Comparison of ENCODE assay signal across 12 cellular contexts in the genomic region with DNA sequence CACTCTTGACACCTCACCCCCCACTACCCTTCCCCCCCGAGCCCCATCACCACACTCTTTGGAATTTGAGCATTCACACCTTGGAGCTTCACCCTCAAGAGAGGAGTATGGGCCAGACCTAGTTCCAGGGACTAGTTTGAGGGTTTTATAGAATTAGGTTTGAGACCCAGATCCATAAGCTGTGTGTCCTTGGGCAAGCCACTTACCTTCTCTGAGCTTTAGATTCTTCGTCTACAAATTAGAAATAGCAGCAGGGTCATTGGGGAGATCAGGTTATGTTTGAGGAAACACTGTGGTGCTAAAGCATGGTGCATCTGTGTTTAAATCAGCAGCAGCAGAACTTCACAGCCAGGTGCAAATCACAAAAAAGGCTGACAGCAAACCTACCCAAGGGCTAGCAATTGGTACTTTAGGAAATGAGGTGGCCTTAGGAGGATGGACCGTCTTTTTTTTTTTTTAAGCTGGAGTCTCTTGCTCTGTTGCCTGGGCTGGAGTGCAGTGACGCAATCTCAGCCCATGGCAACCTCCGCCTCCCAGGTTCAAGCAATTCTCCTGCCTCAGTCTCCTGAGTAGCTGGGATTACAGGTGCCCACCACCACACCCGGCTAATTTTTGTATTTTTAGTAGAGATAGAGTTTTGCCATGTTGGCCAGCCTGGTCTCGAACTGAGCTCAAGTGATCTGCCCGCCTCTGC.
DNase-seq lines count a peak whose midpoint lies in the region; ATAC-seq and TF ChIP-seq lines count a peak whose summit lies in the region.
"Had no signal": no experiment of that assay in that cellular context is flagged by ENCODE, and none has a peak within 500 bp of the region (broad histone marks: within the 10 kb centered on the region; RNA-seq: fewer than 3 reads in every experiment).

No MANE protein-coding gene starts in this region.

- peak overlapping the region; percentile 58; the same call in 1 of the 2 replicates for H3K9ac ChIP-seq in DND-41 (ENCODE audit: low read depth, low read length)
- H3K9ac ChIP-seq in endodermal cell (ENCODE audit: extremely low read depth, low read length, poor library complexity, severe bottlenecking), result no peak overlapping the region

- H3K79me2 ChIP-seq in DND-41 (ENCODE audit: insufficient read depth, low read length), result no peaks in the 10 kb centered on the region

- H3K4me1 ChIP-seq in DND-41 (ENCODE audit: insufficient read depth, low read length) (peaks cover 36% of the 10 kb centered on the region), endodermal cell (ENCODE audit: control insufficient read depth, insufficient read depth, low read length) (no peaks in the 10 kb centered on the region)

- H3K27me3 Mint-ChIP-seq in activated T-helper 2 cell treated with anti-CD3 and anti-CD28 coated beads, Interferon-gamma antibody, Interleukin-2, Interleukin-4, amounts not matched to agents 10 μg/mL and 5 μg/mL and 100 μg/mL, durations not matched to agents 14 hours and 24 hours and 36 hours (ENCODE audit: low read depth), result no peaks in the 10 kb centered on the region
- no peaks in the 10 kb centered on the region for H3K27me3 Mint-ChIP-seq in naive thymus-derived CD8-positive, alpha-beta T cell
- no peaks in the 10 kb centered on the region for H3K27me3 Mint-ChIP-seq in endodermal cell (ENCODE audit: insufficient read depth)

- no peaks in the 10 kb centered on the region for H3K27me3 ChIP-seq in AG04450 (ENCODE audit: control insufficient read depth, insufficient read depth, low read length)
- H3K27me3 ChIP-seq in DND-41 (ENCODE audit: insufficient read depth, low read length, poor library complexity), result no peaks in the 10 kb centered on the region
- no peaks in the 10 kb centered on the region for H3K27me3 ChIP-seq in endodermal cell (ENCODE audit: control insufficient read depth, insufficient read depth, low read length, poor library complexity, severe bottlenecking)
- H3K27me3 ChIP-seq: gastrocnemius medialis had no signal

- intact Hi-C loops in activated T-helper 2 cell treated with anti-CD3 and anti-CD28 coated beads, Interferon-gamma antibody, Interleukin-2, Interleukin-4, amounts not matched to agents 10 μg/mL and 5 μg/mL and 100 μg/mL, durations not matched to agents 14 hours and 24 hours and 36 hours (cut with micrococcal nuclease), result loop anchor here (2.0 kb wide), 1 partner anchor 18 kb away; no protein-coding TSS in a partner anchor

- peak overlapping the region; percentile 91 for H3K27ac Mint-ChIP-seq in activated T-helper 2 cell treated with anti-CD3 and anti-CD28 coated beads, Interferon-gamma antibody, Interleukin-2, Interleukin-4, amounts not matched to agents 10 μg/mL and 5 μg/mL and 100 μg/mL, durations not matched to agents 14 hours and 24 hours and 36 hours
- peak overlapping the region; percentile 82 to 96 (median 94) for H3K27ac Mint-ChIP-seq in naive thymus-derived CD8-positive, alpha-beta T cell
- H3K27ac Mint-ChIP-seq in endodermal cell, result no peak overlapping the region

- CTCF ChIA-PET in AG04450 (lab: Charles Lee), result interaction anchor here (0.6 to 3.5 kb wide), 5 partner anchors 11 to 181 kb away, joined by 3 to 24 read pairs (median 4); no protein-coding TSS in a partner anchor

- no peak overlapping the region for H3K4me3 ChIP-seq in AG04450 (ENCODE audit: low read depth, low read length)
- no peak overlapping the region for H3K4me3 ChIP-seq in DND-41 (ENCODE audit: low read depth in 1 of 2, low read length in 2 of 2)
- H3K4me3 ChIP-seq in endodermal cell (ENCODE audit: low read length), result no peak overlapping the region
- H3K4me3 ChIP-seq: gastrocnemius medialis had no signal

- H3K36me3 ChIP-seq in DND-41 (ENCODE audit: insufficient read depth, low read length) (no peaks in the 10 kb centered on the region), endodermal cell (ENCODE audit: control insufficient read depth, insufficient read depth, low read length) (no peaks in the 10 kb centered on the region)

- POLR2A ChIA-PET in AG04450 (lab: Yijun Ruan, JAX), result interaction anchor here (0.8 to 1.7 kb wide), 6 partner anchors 8 to 139 kb away, joined by 3 to 6 read pairs (median 4); a partner anchor contains a TSS
- POLR2A ChIA-PET in naive thymus-derived CD8-positive, alpha-beta T cell (lab: Charles Lee), result interaction anchor here (0.6 to 3.4 kb wide), 6 partner anchors 10 to 91 kb away, joined by 3 to 26 read pairs (median 4); no protein-coding TSS in a partner anchor

- DNase-seq in AG04450 (ENCODE audit: low read depth, low spot score), result no peak
- peak; percentile 21 for DNase-seq in DND-41
- DNase-seq in activated T-helper 2 cell treated with anti-CD3 and anti-CD28 coated beads, Interferon-gamma antibody, Interleukin-2, Interleukin-4, amounts not matched to agents 10 μg/mL and 5 μg/mL and 100 μg/mL, durations not matched to agents 14 hours and 24 hours and 36 hours (ENCODE audit: low spot score), result no peak
- no peak for DNase-seq in naive thymus-derived CD8-positive, alpha-beta T cell
- DNase-seq in NCI-H2196 (lab: John Stamatoyannopoulos, UW; ENCODE audit: unreplicated experiment), result no peak
- no peak for DNase-seq in endodermal cell
- DNase-seq: NCI-H1092, NCI-H526, SIG-M5 had no signal

- no peak for TF ChIP-seq CTCF in AG04450 (IDR thresholded peaks at IDR 0.05; ENCODE audit: low read depth, low read length)
- TF ChIP-seq CTCF in DND-41 (IDR thresholded peaks at IDR 0.05; ENCODE audit: borderline replicate concordance, extremely low read depth, low read length, poor library complexity, severe bottlenecking), result no peak
- TF ChIP-seq CTCF in endodermal cell (conservative IDR thresholded peaks at IDR 0.05), result no peak

- H3K27ac ChIP-seq in AG04450 (ENCODE audit: low read depth, low read length) (peak overlapping the region; percentile 94), DND-41 (ENCODE audit: low read length) (peak overlapping the region; percentile 93), endodermal cell (ENCODE audit: low read depth, low read length) (no peak overlapping the region)
- H3K27ac ChIP-seq: gastrocnemius medialis had no signal

- no peak; the same call in 2 of the 3 replicates for ATAC-seq in DND-41 (ENCODE audit: insufficient read depth, low read depth)
- ATAC-seq in naive thymus-derived CD8-positive, alpha-beta T cell, result no peak
- ATAC-seq in GM19467 (IDR thresholded peaks at IDR 0.05; ENCODE audit: unreplicated experiment), result no peak
- no peak for ATAC-seq in GM21529 (IDR thresholded peaks at IDR 0.05; ENCODE audit: unreplicated experiment)

- H3K9me3 Mint-ChIP-seq in activated T-helper 2 cell treated with anti-CD3 and anti-CD28 coated beads, Interferon-gamma antibody, Interleukin-2, Interleukin-4, amounts not matched to agents 10 μg/mL and 5 μg/mL and 100 μg/mL, durations not matched to agents 14 hours and 24 hours and 36 hours, result no peaks in the 10 kb centered on the region
- H3K9me3 Mint-ChIP-seq in naive thymus-derived CD8-positive, alpha-beta T cell, result no peaks in the 10 kb centered on the region
- H3K9me3 Mint-ChIP-seq in endodermal cell, result no peaks in the 10 kb centered on the region

- peak overlapping the region; percentile 51 for H3K4me3 Mint-ChIP-seq in activated T-helper 2 cell treated with anti-CD3 and anti-CD28 coated beads, Interferon-gamma antibody, Interleukin-2, Interleukin-4, amounts not matched to agents 10 μg/mL and 5 μg/mL and 100 μg/mL, durations not matched to agents 14 hours and 24 hours and 36 hours (ENCODE audit: low read depth)
- peak overlapping the region in 9 of 10 donors; percentile 71 to 93 (median 81) for H3K4me3 Mint-ChIP-seq in naive thymus-derived CD8-positive, alpha-beta T cell
- H3K4me3 Mint-ChIP-seq in endodermal cell, result no peak overlapping the region

- H3K4me2 ChIP-seq in DND-41 (ENCODE audit: insufficient read depth, low read length), result peak overlapping the region; percentile 56; the same call in 1 of the 2 replicates

- H3K36me3 Mint-ChIP-seq in activated T-helper 2 cell treated with anti-CD3 and anti-CD28 coated beads, Interferon-gamma antibody, Interleukin-2, Interleukin-4, amounts not matched to agents 10 μg/mL and 5 μg/mL and 100 μg/mL, durations not matched to agents 14 hours and 24 hours and 36 hours (ENCODE audit: low read depth), result peaks cover 95% of the 10 kb centered on the region
- H3K36me3 Mint-ChIP-seq in naive thymus-derived CD8-positive, alpha-beta T cell, result peaks cover 0 to 11% (median 2%) of the 10 kb centered on the region in 3 donors
- H3K36me3 Mint-ChIP-seq in endodermal cell (ENCODE audit: low read depth), result no peaks in the 10 kb centered on the region

- H4K20me1 ChIP-seq in DND-41 (ENCODE audit: insufficient read depth, low read length), result no peaks in the 10 kb centered on the region

- no peaks in the 10 kb centered on the region; the same call in 1 of the 2 replicates for H3K9me3 ChIP-seq in AG04450 (ENCODE audit: control insufficient read depth, insufficient read depth, low read length)
- H3K9me3 ChIP-seq in DND-41 (ENCODE audit: insufficient read depth, low read length, severe bottlenecking), result no peaks in the 10 kb centered on the region
- no peaks in the 10 kb centered on the region for H3K9me3 ChIP-seq in endodermal cell (ENCODE audit: control insufficient read depth, low read length)
- H3K9me3 ChIP-seq: gastrocnemius medialis had no signal

- H2AFZ ChIP-seq in DND-41 (ENCODE audit: low read depth, low read length), result no peak overlapping the region

- WGBS in endodermal cell (ENCODE audit: insufficient coverage in 1 of 2, insufficient read length in 1 of 2), 2 experiments, result 88 to 95% methylated on average over 3 to 8 of the region's 8 CpGs

- H3K4me1 Mint-ChIP-seq in activated T-helper 2 cell treated with anti-CD3 and anti-CD28 coated beads, Interferon-gamma antibody, Interleukin-2, Interleukin-4, amounts not matched to agents 10 μg/mL and 5 μg/mL and 100 μg/mL, durations not matched to agents 14 hours and 24 hours and 36 hours (ENCODE audit: low read depth), result peaks cover 55% of the 10 kb centered on the region
- peaks cover 31 to 59% (median 54%) of the 10 kb centered on the region in 4 donors for H3K4me1 Mint-ChIP-seq in naive thymus-derived CD8-positive, alpha-beta T cell
- H3K4me1 Mint-ChIP-seq in endodermal cell, result no peaks in the 10 kb centered on the region
